20 cellular contexts compared by ENCODE assay signal in the genomic region with DNA sequence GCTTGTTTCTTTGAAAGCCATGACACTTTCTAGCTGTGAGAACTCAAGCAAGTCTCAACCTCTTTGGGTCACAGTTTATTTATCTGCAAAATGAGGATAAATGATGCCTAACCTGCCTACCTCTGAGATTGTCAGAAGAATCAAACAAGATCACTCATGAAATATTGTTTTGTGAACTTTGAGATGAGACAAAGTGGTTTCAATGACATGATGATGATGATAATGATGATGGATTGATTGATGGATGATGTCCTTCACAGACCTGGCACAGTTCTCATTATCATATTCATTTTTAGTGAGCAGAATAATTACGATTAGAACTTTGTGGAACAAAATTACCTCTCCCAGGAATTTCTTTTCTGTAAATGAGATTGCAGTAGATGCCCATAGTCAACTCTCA.
A peak's percentile ranks its signal among the peaks of the same experiment; 100 is the strongest.
DNase-seq lines count a peak whose midpoint lies in the region; ATAC-seq, FAIRE-seq and TF ChIP-seq lines count a peak whose summit lies in the region.
"Had no signal": no experiment of that assay in that cellular context is flagged by ENCODE, and none has a peak within 500 bp of the region (broad histone marks: within the 10 kb centered on the region; RNA-seq: fewer than 3 reads in every experiment).

No MANE protein-coding gene starts in this region.

- peak overlapping the region; percentile 86 for H3K27ac Mint-ChIP-seq in CD4-positive, alpha-beta T cell
- peak overlapping the region in 1 of 8 donors; percentile 62 for H3K27ac Mint-ChIP-seq in CD8-positive, alpha-beta memory T cell
- H3K27ac Mint-ChIP-seq: B cell, IgD-negative memory B cell had no signal

- peaks cover 57% of the 10 kb centered on the region for H3K4me1 ChIP-seq in CD8-positive, alpha-beta memory T cell (ENCODE audit: insufficient read depth, low read length)
- H3K4me1 ChIP-seq: HAP-1 had no signal

- no peak overlapping the region for H3K4me3 Mint-ChIP-seq in CD4-positive, alpha-beta T cell
- H3K4me3 Mint-ChIP-seq in CD8-positive, alpha-beta memory T cell = peak overlapping the region in 1 of 7 donors; percentile 5
- H3K4me3 Mint-ChIP-seq: B cell had no signal

- peak; percentile 86 for FAIRE-seq in bronchial epithelial cell (lab: Jason Lieb, UNC)
- FAIRE-seq: GM12891, GM19239, HTR-8/SVneo had no signal

- H3K27me3 ChIP-seq in CD4-positive, alpha-beta T cell (ENCODE audit: control insufficient read depth, insufficient read depth, low read length) = no peaks in the 10 kb centered on the region
- no peaks in the 10 kb centered on the region for H3K27me3 ChIP-seq in CD8-positive, alpha-beta memory T cell (ENCODE audit: insufficient read depth, low read length, poor library complexity, severe bottlenecking)
- H3K27me3 ChIP-seq in bronchial epithelial cell (ENCODE audit: control insufficient read depth, insufficient read depth, low read length) = no peaks in the 10 kb centered on the region
- H3K27me3 ChIP-seq: BLaER1 treated with 17β-estradiol and CSF1 and Interleukin-3, amounts not matched to agents 10 nM and 100 nM had no signal

- no peaks in the 10 kb centered on the region for H3K9me3 ChIP-seq in CD4-positive, alpha-beta T cell (ENCODE audit: control insufficient read depth, low read length)
- no peaks in the 10 kb centered on the region for H3K9me3 ChIP-seq in CD8-positive, alpha-beta memory T cell (ENCODE audit: low read length)
- H3K9me3 ChIP-seq: BLaER1 treated with 17β-estradiol and CSF1 and Interleukin-3, amounts not matched to agents 10 nM and 100 nM; HAP-1 had no signal

- CTCF ChIA-PET in CD4-positive, alpha-beta T cell (lab: Charles Lee) = interaction anchor here (1.1 kb wide), 1 partner anchor 46 kb away, joined by 3 read pairs; no protein-coding TSS in a partner anchor
- CTCF ChIA-PET in CD8-positive, alpha-beta memory T cell (lab: Charles Lee) = no interaction called here

- peaks cover 62% of the 10 kb centered on the region for H3K36me3 Mint-ChIP-seq in CD4-positive, alpha-beta T cell (ENCODE audit: low read depth)
- peaks cover 2 to 31% (median 5%) of the 10 kb centered on the region in 3 donors for H3K36me3 Mint-ChIP-seq in CD8-positive, alpha-beta memory T cell

- no peak for TF ChIP-seq CTCF in CD4-positive, alpha-beta T cell (IDR thresholded peaks at IDR 0.05)
- no peak for TF ChIP-seq CTCF in bronchial epithelial cell (IDR thresholded peaks at IDR 0.05; ENCODE audit: insufficient read depth, low read length, severe bottlenecking)

- H3K4me1 Mint-ChIP-seq in CD4-positive, alpha-beta T cell (ENCODE audit: low read depth) = peaks cover 73% of the 10 kb centered on the region
- peaks cover 58 to 82% (median 66%) of the 10 kb centered on the region in 3 donors for H3K4me1 Mint-ChIP-seq in CD8-positive, alpha-beta memory T cell

- H3K36me3 ChIP-seq in CD8-positive, alpha-beta memory T cell (ENCODE audit: insufficient read depth, low read length) = no peaks in the 10 kb centered on the region
- no peaks in the 10 kb centered on the region for H3K36me3 ChIP-seq in bronchial epithelial cell (ENCODE audit: control insufficient read depth, insufficient read depth, low read length)
- H3K36me3 ChIP-seq: BLaER1 treated with 17β-estradiol and CSF1 and Interleukin-3, amounts not matched to agents 10 nM and 100 nM; HAP-1 had no signal

- H3K4me3 ChIP-seq in CD8-positive, alpha-beta memory T cell (ENCODE audit: low read length) = peak overlapping the region; percentile 29
- H3K4me3 ChIP-seq in bronchial epithelial cell (ENCODE audit: low read depth, low read length) = no peak overlapping the region
- H3K4me3 ChIP-seq: BLaER1 treated with 17β-estradiol and CSF1 and Interleukin-3, amounts not matched to agents 10 nM and 100 nM; GM23248; HAP-1 had no signal

- no peaks in the 10 kb centered on the region for H3K27me3 Mint-ChIP-seq in CD4-positive, alpha-beta T cell
- peaks cover 0 to 3% of the 10 kb centered on the region in 2 donors for H3K27me3 Mint-ChIP-seq in CD8-positive, alpha-beta memory T cell

- POLR2A ChIA-PET in CD4-positive, alpha-beta T cell (lab: Charles Lee) = no interaction called here
- POLR2A ChIA-PET in CD8-positive, alpha-beta memory T cell (lab: Charles Lee) = no interaction called here

- H3K9me3 Mint-ChIP-seq in CD4-positive, alpha-beta T cell = peaks cover 17% of the 10 kb centered on the region
- H3K9me3 Mint-ChIP-seq in CD8-positive, alpha-beta memory T cell = peaks cover 7 to 11% (median 10%) of the 10 kb centered on the region in 5 donors

- intact Hi-C loops in CD4-positive, alpha-beta T cell (cut with DNase I, micrococcal nuclease) = no loop called here
- intact Hi-C loops in Right ventricle myocardium superior (cut with DNase I) = no loop called here

- no peak for ATAC-seq in CD4-positive, alpha-beta T cell (ENCODE audit: poor library complexity)
- ATAC-seq in HG03097 (IDR thresholded peaks at IDR 0.05; ENCODE audit: low FRiP score, unreplicated experiment) = no peak
- no peak for ATAC-seq in Right ventricle myocardium superior (ENCODE audit: poor library complexity)

- H3K27ac ChIP-seq in CD4-positive, alpha-beta T cell (ENCODE audit: low read depth, low read length) = no peak overlapping the region
- no peak overlapping the region for H3K27ac ChIP-seq in CD8-positive, alpha-beta memory T cell (ENCODE audit: low read depth, low read length)
- H3K27ac ChIP-seq: BLaER1 treated with 17β-estradiol and CSF1 and Interleukin-3, amounts not matched to agents 10 nM and 100 nM; GM23248 had no signal

- DNase-seq in CD4-positive, alpha-beta T cell = no peak
- no peak for DNase-seq in CD8-positive, alpha-beta memory T cell
- DNase-seq in bronchial epithelial cell (ENCODE audit: low read depth) = no peak
- no peak for DNase-seq in OCI-M1 (lab: John Stamatoyannopoulos, UW)
- DNase-seq in Right ventricle myocardium superior = no peak
- DNase-seq: COR-L47, DMS 273 treated with DMSO at 0.1 percent for 48 hours, DMS53, DND-41, EL, GM23248, KBM-7 had no signal
